In the genomic region with DNA sequence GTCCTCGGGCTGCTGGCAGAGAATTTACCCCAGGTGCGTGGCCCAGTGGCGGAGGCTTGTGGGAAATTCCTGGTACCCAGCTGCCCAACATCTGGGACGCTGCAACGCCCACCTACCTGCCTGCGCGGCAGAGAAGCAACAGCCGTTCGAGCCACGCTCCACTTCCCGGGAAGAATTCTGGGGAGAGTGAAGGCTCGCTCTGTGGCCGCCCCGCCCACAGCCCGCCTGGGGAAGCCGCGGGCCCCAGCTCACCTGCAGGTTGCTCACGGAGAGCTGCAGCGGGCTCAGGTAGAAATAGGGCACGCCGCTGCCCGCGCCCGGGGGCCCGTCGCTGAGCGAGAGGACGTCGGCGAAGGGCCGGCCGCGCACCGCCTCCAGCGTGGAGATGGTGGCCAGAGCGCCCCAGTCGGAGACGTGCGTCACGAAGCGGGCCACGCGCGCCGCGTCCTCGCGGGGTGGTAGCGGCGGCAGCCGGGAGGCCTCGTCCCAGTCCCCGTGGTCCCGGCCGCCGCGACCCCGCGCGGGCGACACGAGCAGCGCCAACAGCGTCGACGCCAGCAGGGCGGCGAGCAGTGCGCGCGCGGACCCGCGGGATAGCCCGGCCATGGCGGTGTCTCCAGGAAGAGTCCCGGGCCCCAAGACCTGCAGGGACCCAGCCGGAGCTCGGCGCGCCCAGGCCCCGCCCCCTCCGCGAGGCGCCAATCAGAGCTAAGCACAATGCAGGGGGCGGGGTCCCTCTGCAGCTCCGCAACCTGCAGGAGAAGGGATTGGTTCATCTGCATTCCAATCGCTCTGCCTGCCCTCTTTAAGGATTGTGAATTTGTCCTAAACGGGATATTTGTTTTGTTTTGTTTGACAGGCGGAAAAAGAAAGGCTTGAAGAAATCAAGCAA, we compare ENCODE assay signal across 8 cellular contexts. TPM values are rescaled to one million over a fixed set of nuclear protein-coding genes. Genes with fewer than 3 reads are reported as not detected.
DNase-seq lines count a peak whose midpoint lies in the region; ATAC-seq and TF ChIP-seq lines count a peak whose summit lies in the region.

TSS of gene CREG1 (minus strand) at position 627 of the 892 bp plus-strand sequence.

- WGBS in right cardiac atrium = 1% methylated on average over 90 of the region's 90 CpGs

- H3K9me3 Mint-ChIP-seq in T-helper 2 cell treated with Interferon-gamma antibody and Interleukin-4, amounts not matched to agents 5 μg/mL and 100 μg/mL, for 36 hours = no peaks in the 10 kb centered on the region

- no peaks in the 10 kb centered on the region for H3K36me3 Mint-ChIP-seq in T-helper 2 cell treated with Interferon-gamma antibody and Interleukin-4, amounts not matched to agents 5 μg/mL and 100 μg/mL, for 36 hours (ENCODE audit: low read depth)

- H3K4me3 ChIP-seq in ascending aorta (peak within 1 kb of the TSS; percentile 77 to 85), right cardiac atrium (ENCODE audit: low read length) (peak within 1 kb of the TSS; percentile 66), vagina (peak within 1 kb of the TSS; percentile 68 to 74)

- H3K4me3 Mint-ChIP-seq in T-helper 2 cell treated with Interferon-gamma antibody and Interleukin-4, amounts not matched to agents 5 μg/mL and 100 μg/mL, for 36 hours = peak within 1 kb of the TSS; percentile 87

- DNase-seq in NCI-H1930 (lab: John Stamatoyannopoulos, UW) (peak; percentile 74 to 88), ascending aorta (ENCODE audit: low spot score in 2 of 2) (peak; percentile 76 to 96), right cardiac atrium (peak; percentile 96 to 99 (median 98)), putamen (ENCODE audit: low spot score) (peak; percentile 94), vagina (ENCODE audit: extremely low spot score in 2 of 2) (peak in 1 of 2 donors; percentile 95)
- peak; percentile 91 for DNase-seq in T-helper 2 cell treated with Interferon-gamma antibody and Interleukin-4, amounts not matched to agents 5 μg/mL and 100 μg/mL, for 36 hours (ENCODE audit: low spot score)

- no peaks in the 10 kb centered on the region for H3K9me3 ChIP-seq in ascending aorta
- H3K9me3 ChIP-seq in right cardiac atrium (ENCODE audit: control insufficient read depth, low read length) = no peaks in the 10 kb centered on the region
- H3K9me3 ChIP-seq in vagina = no peaks in the 10 kb centered on the region

- H3K36me3 ChIP-seq in ascending aorta (no peaks in the 10 kb centered on the region), vagina (no peaks in the 10 kb centered on the region)

- TF ChIP-seq CTCF in ascending aorta (IDR thresholded peaks at IDR 0.05) = no peak
- no peak for TF ChIP-seq CTCF in vagina (IDR thresholded peaks at IDR 0.05)

- H3K27me3 Mint-ChIP-seq in T-helper 2 cell treated with Interferon-gamma antibody and Interleukin-4, amounts not matched to agents 5 μg/mL and 100 μg/mL, for 36 hours (ENCODE audit: low read depth) = peaks cover 6% of the 10 kb centered on the region

- H3K4me1 Mint-ChIP-seq in T-helper 2 cell treated with Interferon-gamma antibody and Interleukin-4, amounts not matched to agents 5 μg/mL and 100 μg/mL, for 36 hours (ENCODE audit: low read depth) = peaks cover 24% of the 10 kb centered on the region

- ATAC-seq in GM18502 (IDR thresholded peaks at IDR 0.05; ENCODE audit: poor library complexity, unreplicated experiment) (peak; percentile 99), HG02970 (IDR thresholded peaks at IDR 0.05; ENCODE audit: low FRiP score, unreplicated experiment) (peak; percentile 93), right cardiac atrium (peak; percentile 99 to 100)

- H3K27me3 ChIP-seq in ascending aorta (no peaks in the 10 kb centered on the region), right cardiac atrium (ENCODE audit: control insufficient read depth, insufficient read depth) (no peaks in the 10 kb centered on the region), vagina (no peaks in the 10 kb centered on the region)

- peak within 1 kb of the TSS; percentile 74 to 80 for H3K27ac ChIP-seq in ascending aorta
- H3K27ac ChIP-seq in right cardiac atrium (ENCODE audit: low read length) = peak within 1 kb of the TSS; percentile 61
- peak within 1 kb of the TSS; percentile 71 for H3K27ac ChIP-seq in vagina

- peak in 1 of 2 donors; percentile 92 for TF ChIP-seq POLR2A in vagina (IDR thresholded peaks at IDR 0.05)

- peaks cover 0 to 7% of the 10 kb centered on the region in 2 donors for H3K4me1 ChIP-seq in ascending aorta
- peaks cover 4% of the 10 kb centered on the region for H3K4me1 ChIP-seq in right cardiac atrium (ENCODE audit: control insufficient read depth, insufficient read depth, low read length)
- peaks cover 40% of the 10 kb centered on the region for H3K4me1 ChIP-seq in vagina

- intact Hi-C loops in ascending aorta (cut with DNase I) = loop anchor here (1.0 to 10.0 kb wide), 7 partner anchors 96 to 1931 kb away; partner anchors contain the start of genes POGK, POU2F1, SFT2D2 and SLC19A2
- intact Hi-C loops in right cardiac atrium (cut with DNase I) = no loop called here
- intact Hi-C loops in vagina (cut with DNase I) = no loop called here

- H3K27ac Mint-ChIP-seq in T-helper 2 cell treated with Interferon-gamma antibody and Interleukin-4, amounts not matched to agents 5 μg/mL and 100 μg/mL, for 36 hours = no peak within 1 kb of the TSS

RNA-seq across cellular contexts. Expression of gene CREG1, which starts in this region (rescaled TPM):
- total RNA-seq in ascending aorta (170 TPM), right cardiac atrium (10 to 100 TPM; 82.7 to 97.4 (median 93.5) TPM), vagina (152 TPM)
- polyA plus RNA-seq in right cardiac atrium = 64.6 TPM
